Comparison of ENCODE assay signal across 8 cellular contexts in the genomic region with DNA sequence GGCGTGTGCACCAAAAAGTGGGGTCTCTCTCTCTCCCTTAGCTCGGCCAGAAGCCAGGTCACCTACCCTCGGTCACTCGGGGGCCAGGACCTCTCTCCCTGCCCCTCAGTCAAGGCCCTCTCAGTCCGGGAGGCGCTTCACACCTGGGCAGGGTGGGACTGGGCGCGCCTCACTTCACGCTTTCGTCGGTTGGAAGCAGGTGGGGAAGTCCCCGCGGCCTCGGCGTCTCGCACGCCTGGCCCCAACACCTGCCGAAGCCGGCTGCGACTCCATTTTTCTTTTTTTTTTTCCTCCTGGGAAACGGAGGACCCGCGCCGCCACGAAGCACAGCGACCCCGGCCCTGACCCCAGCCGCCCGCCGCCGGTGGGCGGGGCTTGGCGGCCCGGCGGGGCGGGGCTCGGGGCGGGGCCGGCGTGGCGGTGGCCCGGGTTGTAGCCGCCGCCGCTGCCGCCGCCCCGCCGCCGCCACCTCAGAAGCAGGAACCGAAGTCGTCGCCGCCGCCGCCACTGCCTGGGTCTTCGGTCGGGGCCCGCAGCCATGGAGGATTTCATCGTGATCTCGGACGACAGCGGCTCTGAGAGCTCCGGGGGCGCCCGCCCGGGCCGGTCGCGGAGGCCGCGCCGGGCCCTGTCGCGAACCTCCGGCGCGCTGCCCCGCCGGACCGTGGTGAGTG. TPM values are rescaled to one million over a fixed set of nuclear protein-coding genes. Genes with fewer than 3 reads are reported as not detected.
DNase-seq lines count a peak whose midpoint lies in the region; ATAC-seq and TF ChIP-seq lines count a peak whose summit lies in the region.
"Not testable (repeated sequence)": the region's sequence is repeated elsewhere in the genome, so short reads cannot be mapped to it uniquely, and the experiment has no call there.

A gene (plus strand): TSS at position 454 of the 674 bp plus-strand sequence. CDS start 85 bp downstream, at position 539.

- H3K9me3 ChIP-seq in neural progenitor cell (ENCODE audit: low read depth) = not testable (repeated sequence)

- H3K4me2 ChIP-seq in neural progenitor cell = not testable (repeated sequence)

- H3K9ac ChIP-seq in neural progenitor cell = not testable (repeated sequence)

- H3K36me3 ChIP-seq in neural progenitor cell = not testable (repeated sequence)

- H3K4me3 ChIP-seq in neural progenitor cell = peak within 1 kb of the TSS; percentile 36

- not testable (repeated sequence) for H3K27ac ChIP-seq in foreskin keratinocyte, neural progenitor cell

- H3K9me3 Mint-ChIP-seq in neural progenitor cell = not testable (repeated sequence)

- not testable (repeated sequence) for H3K36me3 Mint-ChIP-seq in neural progenitor cell

- not testable (repeated sequence) for H3K4me1 ChIP-seq in foreskin keratinocyte, neural progenitor cell

- peak within 1 kb of the TSS; percentile 73 for H3K4me3 Mint-ChIP-seq in neural progenitor cell

- DNase-seq in EH (ENCODE audit: low read depth) (peak; percentile 21), T follicular helper cell (ENCODE audit: low read depth) (peak; percentile 42), neural progenitor cell (ENCODE audit: low spot score) (peak; percentile 79)
- peak; percentile 62 for DNase-seq in activated naive CD4-positive, alpha-beta T cell treated with Interleukin-2 at 50 U/mL for 16 hours
- not testable (repeated sequence) for DNase-seq in foreskin keratinocyte
- DNase-seq in stimulated activated naive CD4-positive, alpha-beta T cell (lab: John Stamatoyannopoulos, UW) = peak; percentile 50 to 73 (median 52)

- TF ChIP-seq CTCF in foreskin keratinocyte (conservative IDR thresholded peaks at IDR 0.05); neural progenitor cell (IDR thresholded peaks at IDR 0.05): not testable (repeated sequence)

- H3K27ac Mint-ChIP-seq in neural progenitor cell = not testable (repeated sequence)

- not testable (repeated sequence) for H2AFZ ChIP-seq in neural progenitor cell (replicated peaks)

- not testable (repeated sequence) for H3K79me2 ChIP-seq in neural progenitor cell (ENCODE audit: low read depth)

- not testable (repeated sequence) for H3F3A ChIP-seq in neural progenitor cell (ENCODE audit: low read depth)

- H3K27me3 Mint-ChIP-seq in neural progenitor cell (ENCODE audit: insufficient read depth, low read depth) = not testable (repeated sequence)

- peak; percentile 82 for ATAC-seq in GM21529 (IDR thresholded peaks at IDR 0.05; ENCODE audit: unreplicated experiment)
- peak; percentile 52 for ATAC-seq in HG03571 (IDR thresholded peaks at IDR 0.05; ENCODE audit: unreplicated experiment)
- peak; percentile 64 for ATAC-seq in foreskin keratinocyte

- not testable (repeated sequence) for H3K4me1 Mint-ChIP-seq in neural progenitor cell

- not testable (repeated sequence) for H3K27me3 ChIP-seq in foreskin keratinocyte, neural progenitor cell

- H4K20me1 ChIP-seq in neural progenitor cell (ENCODE audit: low read depth) = not testable (repeated sequence)

RNA-seq across cellular contexts. Expression of the gene that starts here (rescaled TPM):
- total RNA-seq in foreskin keratinocyte (9.5 and 16.4 TPM in 2 replicates), neural progenitor cell (ENCODE audit: low replicate concordance) (10.9 and 15.7 TPM in 2 replicates)
- 5.0 and 8.3 TPM in 2 replicates for polyA plus RNA-seq in foreskin keratinocyte
